Comparison of ENCODE assay signal across 8 cellular contexts in the genomic region with DNA sequence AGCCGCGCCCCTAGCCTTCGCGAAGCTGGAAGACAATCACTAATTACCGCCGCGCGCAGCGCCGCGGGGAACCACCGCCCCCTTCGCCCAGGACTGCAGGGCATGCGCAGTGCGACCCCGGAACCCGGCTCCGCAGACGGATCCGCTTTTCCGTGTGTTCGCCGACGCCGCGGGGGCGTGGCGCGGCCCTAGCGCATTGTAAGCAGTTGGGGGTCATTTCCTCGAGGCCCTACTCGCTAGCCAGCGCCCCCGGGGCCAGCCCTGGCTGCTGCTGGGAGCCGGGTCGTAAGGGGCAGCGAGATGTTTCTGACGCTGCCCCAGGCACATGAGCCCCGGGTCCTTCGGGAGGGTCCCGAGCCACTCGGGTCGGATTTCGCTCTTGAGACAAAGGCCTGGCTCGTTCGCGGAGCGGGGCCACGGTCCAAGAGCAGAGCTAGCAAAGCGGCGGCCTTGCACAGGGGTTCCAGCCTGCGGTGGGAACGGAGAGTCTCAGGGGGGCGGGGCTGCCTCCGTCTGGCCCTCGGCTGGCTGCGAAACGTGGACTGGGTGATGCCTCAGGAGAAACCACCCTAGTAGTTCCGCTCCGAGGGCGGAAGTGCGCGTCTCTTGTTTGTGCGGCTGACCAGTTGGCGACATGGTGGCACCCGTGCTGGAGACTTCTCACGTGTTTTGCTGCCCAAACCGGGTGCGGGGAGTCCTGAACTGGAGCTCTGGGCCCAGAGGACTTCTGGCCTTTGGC. TPM values are rescaled to one million over a fixed set of nuclear protein-coding genes. Genes with fewer than 3 reads are reported as not detected.
DNase-seq lines count a peak whose midpoint lies in the region; ATAC-seq and TF ChIP-seq lines count a peak whose summit lies in the region.

A gene with protein sequence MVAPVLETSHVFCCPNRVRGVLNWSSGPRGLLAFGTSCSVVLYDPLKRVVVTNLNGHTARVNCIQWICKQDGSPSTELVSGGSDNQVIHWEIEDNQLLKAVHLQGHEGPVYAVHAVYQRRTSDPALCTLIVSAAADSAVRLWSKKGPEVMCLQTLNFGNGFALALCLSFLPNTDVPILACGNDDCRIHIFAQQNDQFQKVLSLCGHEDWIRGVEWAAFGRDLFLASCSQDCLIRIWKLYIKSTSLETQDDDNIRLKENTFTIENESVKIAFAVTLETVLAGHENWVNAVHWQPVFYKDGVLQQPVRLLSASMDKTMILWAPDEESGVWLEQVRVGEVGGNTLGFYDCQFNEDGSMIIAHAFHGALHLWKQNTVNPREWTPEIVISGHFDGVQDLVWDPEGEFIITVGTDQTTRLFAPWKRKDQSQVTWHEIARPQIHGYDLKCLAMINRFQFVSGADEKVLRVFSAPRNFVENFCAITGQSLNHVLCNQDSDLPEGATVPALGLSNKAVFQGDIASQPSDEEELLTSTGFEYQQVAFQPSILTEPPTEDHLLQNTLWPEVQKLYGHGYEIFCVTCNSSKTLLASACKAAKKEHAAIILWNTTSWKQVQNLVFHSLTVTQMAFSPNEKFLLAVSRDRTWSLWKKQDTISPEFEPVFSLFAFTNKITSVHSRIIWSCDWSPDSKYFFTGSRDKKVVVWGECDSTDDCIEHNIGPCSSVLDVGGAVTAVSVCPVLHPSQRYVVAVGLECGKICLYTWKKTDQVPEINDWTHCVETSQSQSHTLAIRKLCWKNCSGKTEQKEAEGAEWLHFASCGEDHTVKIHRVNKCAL (plus strand): TSS at position 600 of the 739 bp plus-strand sequence. CDS start 35 bp downstream, at position 635.
A gene with protein sequence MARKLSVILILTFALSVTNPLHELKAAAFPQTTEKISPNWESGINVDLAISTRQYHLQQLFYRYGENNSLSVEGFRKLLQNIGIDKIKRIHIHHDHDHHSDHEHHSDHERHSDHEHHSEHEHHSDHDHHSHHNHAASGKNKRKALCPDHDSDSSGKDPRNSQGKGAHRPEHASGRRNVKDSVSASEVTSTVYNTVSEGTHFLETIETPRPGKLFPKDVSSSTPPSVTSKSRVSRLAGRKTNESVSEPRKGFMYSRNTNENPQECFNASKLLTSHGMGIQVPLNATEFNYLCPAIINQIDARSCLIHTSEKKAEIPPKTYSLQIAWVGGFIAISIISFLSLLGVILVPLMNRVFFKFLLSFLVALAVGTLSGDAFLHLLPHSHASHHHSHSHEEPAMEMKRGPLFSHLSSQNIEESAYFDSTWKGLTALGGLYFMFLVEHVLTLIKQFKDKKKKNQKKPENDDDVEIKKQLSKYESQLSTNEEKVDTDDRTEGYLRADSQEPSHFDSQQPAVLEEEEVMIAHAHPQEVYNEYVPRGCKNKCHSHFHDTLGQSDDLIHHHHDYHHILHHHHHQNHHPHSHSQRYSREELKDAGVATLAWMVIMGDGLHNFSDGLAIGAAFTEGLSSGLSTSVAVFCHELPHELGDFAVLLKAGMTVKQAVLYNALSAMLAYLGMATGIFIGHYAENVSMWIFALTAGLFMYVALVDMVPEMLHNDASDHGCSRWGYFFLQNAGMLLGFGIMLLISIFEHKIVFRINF (minus strand): TSS at position 41 of the 739 bp plus-strand sequence. CDS start 2,333 bp downstream, outside the sequence.

- H3K9me3 Mint-ChIP-seq in nephron: no peaks in the 10 kb centered on the region

- H3K4me3 Mint-ChIP-seq in nephron: peak within 1 kb of the TSS; percentile 90 to 96 (median 92)

- H3K4me1 ChIP-seq in MM.1S (ENCODE audit: low read length): peaks cover 12% of the 10 kb centered on the region; the same call in 1 of the 2 replicates

- no peaks in the 10 kb centered on the region for H3K36me3 ChIP-seq in MM.1S (replicated peaks; ENCODE audit: insufficient read depth, low read length)

- peaks cover 60% of the 10 kb centered on the region for H3K79me2 ChIP-seq in MM.1S (ENCODE audit: low read length)

- DNase-seq in GDM1 (lab: John Stamatoyannopoulos, UW) (peak; percentile 89), HCEC 1CT (peak; percentile 92), MM.1S (peak; percentile 96), SHP77 treated with DMSO at 0.1 percent for 48 hours (lab: John Stamatoyannopoulos, UW) (peak; percentile 77), fibroblast of the aortic adventitia (ENCODE audit: low read depth) (peak; percentile 93)
- DNase-seq in activated effector memory CD4-positive, alpha-beta T cell treated with anti-CD3 and anti-CD28 coated beads, Interleukin-2, amount 50 U/mL, for 16 hours: peak; percentile 99
- DNase-seq in stimulated activated naive CD8-positive, alpha-beta T cell treated with anti-CD3 and anti-CD28 coated beads, Interleukin-15, Interleukin-2, amounts not matched to agents 100 U/mL and 50 U/mL, for 24 hours: peak; percentile 98

- H3K27ac ChIP-seq in MM.1S (ENCODE audit: low read length): peak within 1 kb of the TSS; percentile 98

- 0 out of 2 replicates have a peak, but pooled peaks cover 3% of the 10 kb centered on the region for H3F3A ChIP-seq in MM.1S (ENCODE audit: insufficient read depth, low read length)

- no peaks in the 10 kb centered on the region for H3K27me3 ChIP-seq in MM.1S (replicated peaks; ENCODE audit: insufficient read depth, low read length)

- no peaks in the 10 kb centered on the region for H3K9me3 ChIP-seq in MM.1S (replicated peaks; ENCODE audit: insufficient read depth, low read length)

- peaks cover 34% of the 10 kb centered on the region for H3K4me1 Mint-ChIP-seq in nephron

- no peaks in the 10 kb centered on the region for H3K27me3 Mint-ChIP-seq in nephron (ENCODE audit: low read depth)

- peak within 1 kb of the TSS; percentile 78 for H3K4me2 ChIP-seq in MM.1S (ENCODE audit: low read depth, low read length)

- H3K36me3 Mint-ChIP-seq in nephron (ENCODE audit: low read depth): peaks cover 36% of the 10 kb centered on the region

- no peaks in the 10 kb centered on the region; the same call in 1 of the 2 replicates for H4K20me1 ChIP-seq in MM.1S (ENCODE audit: insufficient read depth, low read length)

- peak within 1 kb of the TSS; percentile 98 to 99 (median 98) for H3K27ac Mint-ChIP-seq in nephron

- H3K4me3 ChIP-seq in MM.1S (ENCODE audit: low read length) (peak within 1 kb of the TSS; percentile 96), fibroblast of the aortic adventitia (ENCODE audit: low read depth, low read length) (peak within 1 kb of the TSS; percentile 99)

- no peaks in the 10 kb centered on the region for H3K9me2 ChIP-seq in MM.1S (replicated peaks; ENCODE audit: insufficient read depth, low read length)

- peak within 1 kb of the TSS; percentile 96 for H3K9ac ChIP-seq in MM.1S (ENCODE audit: low read length)

- peak within 1 kb of the TSS; percentile 98 for H2AFZ ChIP-seq in MM.1S (ENCODE audit: low read length)

- TF ChIP-seq CTCF in MM.1S (IDR thresholded peaks at IDR 0.05; ENCODE audit: low read length) (no peak), fibroblast of the aortic adventitia (IDR thresholded peaks at IDR 0.05; ENCODE audit: insufficient read depth, low read length) (no peak), nephron (IDR thresholded peaks at IDR 0.05; ENCODE audit: unreplicated experiment in 3 of 3) (no peak)

- ATAC-seq in stimulated activated naive CD8-positive, alpha-beta T cell treated with anti-CD3 and anti-CD28 coated beads, Interleukin-15, Interleukin-2, amounts not matched to agents 100 U/mL and 50 U/mL, for 24 hours: peak; percentile 94

RNA-seq across cellular contexts. Expression of the first gene that starts in this region (rescaled TPM):
- 83.3 and 119 TPM in 2 replicates for total RNA-seq in fibroblast of the aortic adventitia (ENCODE audit: low replicate concordance)

RNA-seq across cellular contexts. Expression of the second gene that starts in this region (rescaled TPM):
- total RNA-seq in fibroblast of the aortic adventitia (ENCODE audit: low replicate concordance): 85.2 and 88.6 TPM in 2 replicates

Comparison
In these comparisons a context has a peak if more than half of its experiments do, and no peak if none do; other contexts are left out.
1. Peak in every context shown above with its lines: DNase-seq, ATAC-seq, H3K4me3 ChIP-seq and H3K27ac ChIP-seq.